Comparison of ENCODE assay signal across 21 cellular contexts in genomic region chr5:179228341-179229121, GRCh38.
DNase-seq lines count a peak whose midpoint lies in the region; ATAC-seq and TF ChIP-seq lines count a peak whose summit lies in the region.
"Had no signal": no experiment of that assay in that cellular context is flagged by ENCODE, and none has a peak within 500 bp of the region (broad histone marks: within the 10 kb centered on the region; RNA-seq: fewer than 3 reads in every experiment).

No MANE protein-coding gene starts in this region.

- DNase-seq in activated naive CD4-positive, alpha-beta T cell treated with anti-CD3 and anti-CD28 coated beads, Interleukin-2, amount 10 ng/mL, durations not matched to agents 7 days and 5 days: peak; percentile 16
- no peak for DNase-seq in activated naive CD4-positive, alpha-beta T cell treated with anti-CD3 and anti-CD28 coated beads for 36 hours
- DNase-seq in amniotic epithelial cell (ENCODE audit: low read depth) (peak; percentile 11), right lobe of liver (peak in 2 of 3 donors; percentile 35 to 41), type B pancreatic cell (ENCODE audit: extremely low spot score, unreplicated experiment) (peak; percentile 50), A172 (ENCODE audit: low spot score) (no peak)
- DNase-seq in activated T-cell treated with anti-CD3 and anti-CD28 coated beads, Interleukin-2, amount 50 U/mL, for 4 hours: no peak
- DNase-seq: activated CD4-positive, CD25-positive, alpha-beta regulatory T cell; activated naive CD4-positive, alpha-beta T cell treated with anti-CD3 and anti-CD28 coated beads, Interleukin-2, amount 50 U/mL, for 16 hours; CD4-positive, alpha-beta memory T cell; dermis blood vessel endothelial cell; EL; midbrain; NCI-H1092; stimulated activated naive B cell treated with anti-CD40 and anti-IgM and Interleukin-4, amounts not matched to agents 10 μg/mL and 1 μg/mL and 100 μg/mL, for 72 hours; T-helper 1 cell had no signal

- H3K9me3 ChIP-seq in right lobe of liver: no peaks in the 10 kb centered on the region
- H3K9me3 ChIP-seq: esophagus muscularis mucosa, uterus had no signal

- H3K27ac ChIP-seq in right lobe of liver: no peak overlapping the region
- H3K27ac ChIP-seq: esophagus muscularis mucosa, HL-60, RWPE1 had no signal

- ATAC-seq in right lobe of liver: peak in 2 of 4 donors; percentile 13 to 14
- no peak for ATAC-seq in HG03196 (IDR thresholded peaks at IDR 0.05; ENCODE audit: unreplicated experiment)
- no peak for ATAC-seq in activated T-cell treated with anti-CD3 and anti-CD28 coated beads, Interleukin-2, amount 50 U/mL, for 4 hours
- ATAC-seq: stimulated activated naive B cell treated with anti-CD40 and anti-IgM and Interleukin-4, amounts not matched to agents 10 μg/mL and 1 μg/mL and 100 μg/mL, for 72 hours had no signal

- H3K4me3 ChIP-seq in right lobe of liver: no peak overlapping the region
- H3K4me3 ChIP-seq: esophagus muscularis mucosa, uterus had no signal

- CTCF ChIA-PET in activated naive CD4-positive, alpha-beta T cell treated with anti-CD3 and anti-CD28 coated beads, Interleukin-2, amount 10 ng/mL, durations not matched to agents 7 days and 5 days (lab: Charles Lee): no interaction called here
- CTCF ChIA-PET in activated naive CD4-positive, alpha-beta T cell treated with anti-CD3 and anti-CD28 coated beads for 36 hours (lab: Charles Lee): no interaction called here

- H3K4me1 ChIP-seq in right lobe of liver: no peaks in the 10 kb centered on the region
- H3K4me1 ChIP-seq: uterus had no signal

- H3K9me3 Mint-ChIP-seq in activated naive CD4-positive, alpha-beta T cell treated with anti-CD3 and anti-CD28 coated beads, Interleukin-2, amount 10 ng/mL, durations not matched to agents 7 days and 5 days: peaks cover 13% of the 10 kb centered on the region
- peaks cover 14% of the 10 kb centered on the region for H3K9me3 Mint-ChIP-seq in activated naive CD4-positive, alpha-beta T cell treated with anti-CD3 and anti-CD28 coated beads for 36 hours
- H3K9me3 Mint-ChIP-seq in type B pancreatic cell: peaks cover 9% of the 10 kb centered on the region
- H3K9me3 Mint-ChIP-seq in activated T-cell treated with anti-CD3 and anti-CD28 coated beads, Interleukin-2, amount 50 U/mL, for 4 hours: peaks cover 5% of the 10 kb centered on the region

- no peak overlapping the region for H3K27ac Mint-ChIP-seq in activated naive CD4-positive, alpha-beta T cell treated with anti-CD3 and anti-CD28 coated beads, Interleukin-2, amount 10 ng/mL, durations not matched to agents 7 days and 5 days
- H3K27ac Mint-ChIP-seq in activated naive CD4-positive, alpha-beta T cell treated with anti-CD3 and anti-CD28 coated beads for 36 hours: no peak overlapping the region
- no peak overlapping the region for H3K27ac Mint-ChIP-seq in type B pancreatic cell
- H3K27ac Mint-ChIP-seq: CD4-positive, alpha-beta memory T cell; stimulated activated naive B cell treated with anti-CD40 and anti-IgM and Interleukin-4, amounts not matched to agents 10 μg/mL and 1 μg/mL and 100 μg/mL, for 72 hours had no signal

- H3K27me3 ChIP-seq in right lobe of liver: no peaks in the 10 kb centered on the region
- H3K27me3 ChIP-seq: esophagus muscularis mucosa, uterus had no signal

- H3K4me1 Mint-ChIP-seq in activated naive CD4-positive, alpha-beta T cell treated with anti-CD3 and anti-CD28 coated beads, Interleukin-2, amount 10 ng/mL, durations not matched to agents 7 days and 5 days: no peaks in the 10 kb centered on the region
- H3K4me1 Mint-ChIP-seq in activated naive CD4-positive, alpha-beta T cell treated with anti-CD3 and anti-CD28 coated beads for 36 hours (ENCODE audit: low read depth): no peaks in the 10 kb centered on the region
- H3K4me1 Mint-ChIP-seq in type B pancreatic cell (ENCODE audit: unreplicated experiment): peaks cover 4% of the 10 kb centered on the region
- no peaks in the 10 kb centered on the region for H3K4me1 Mint-ChIP-seq in activated T-cell treated with anti-CD3 and anti-CD28 coated beads, Interleukin-2, amount 50 U/mL, for 4 hours (ENCODE audit: low read depth)
- H3K4me1 Mint-ChIP-seq: CD4-positive, alpha-beta memory T cell; stimulated activated naive B cell treated with anti-CD40 and anti-IgM and Interleukin-4, amounts not matched to agents 10 μg/mL and 1 μg/mL and 100 μg/mL, for 72 hours had no signal

- TF ChIP-seq CTCF in right lobe of liver (IDR thresholded peaks at IDR 0.05) (no peak), type B pancreatic cell (conservative IDR thresholded peaks at IDR 0.05) (no peak)

- no peaks in the 10 kb centered on the region for H3K36me3 ChIP-seq in right lobe of liver
- H3K36me3 ChIP-seq: esophagus muscularis mucosa, uterus had no signal

- intact Hi-C loops in activated naive CD4-positive, alpha-beta T cell treated with anti-CD3 and anti-CD28 coated beads for 36 hours (cut with micrococcal nuclease): no loop called here
- intact Hi-C loops in right lobe of liver (cut with DNase I): no loop called here

- H3K27me3 Mint-ChIP-seq in activated naive CD4-positive, alpha-beta T cell treated with anti-CD3 and anti-CD28 coated beads, Interleukin-2, amount 10 ng/mL, durations not matched to agents 7 days and 5 days: no peaks in the 10 kb centered on the region
- H3K27me3 Mint-ChIP-seq in activated naive CD4-positive, alpha-beta T cell treated with anti-CD3 and anti-CD28 coated beads for 36 hours (ENCODE audit: low read depth): no peaks in the 10 kb centered on the region
- H3K27me3 Mint-ChIP-seq in type B pancreatic cell: no peaks in the 10 kb centered on the region
- no peaks in the 10 kb centered on the region for H3K27me3 Mint-ChIP-seq in activated T-cell treated with anti-CD3 and anti-CD28 coated beads, Interleukin-2, amount 50 U/mL, for 4 hours (ENCODE audit: low read depth)
- H3K27me3 Mint-ChIP-seq: stimulated activated naive B cell treated with anti-CD40 and anti-IgM and Interleukin-4, amounts not matched to agents 10 μg/mL and 1 μg/mL and 100 μg/mL, for 72 hours had no signal

- TF ChIP-seq POLR2A in right lobe of liver (IDR thresholded peaks at IDR 0.05): no peak

- H3K4me3 Mint-ChIP-seq in activated naive CD4-positive, alpha-beta T cell treated with anti-CD3 and anti-CD28 coated beads, Interleukin-2, amount 10 ng/mL, durations not matched to agents 7 days and 5 days: no peak overlapping the region
- no peak overlapping the region for H3K4me3 Mint-ChIP-seq in activated naive CD4-positive, alpha-beta T cell treated with anti-CD3 and anti-CD28 coated beads for 36 hours
- no peak overlapping the region for H3K4me3 Mint-ChIP-seq in type B pancreatic cell
- no peak overlapping the region for H3K4me3 Mint-ChIP-seq in activated T-cell treated with anti-CD3 and anti-CD28 coated beads, Interleukin-2, amount 50 U/mL, for 4 hours
- H3K4me3 Mint-ChIP-seq: CD4-positive, alpha-beta memory T cell; stimulated activated naive B cell treated with anti-CD40 and anti-IgM and Interleukin-4, amounts not matched to agents 10 μg/mL and 1 μg/mL and 100 μg/mL, for 72 hours had no signal

- WGBS in right lobe of liver (ENCODE audit: insufficient coverage, low coverage, low lambda C conversion rate, missing lambda C conversion rate): no CpG with 5 or more reads among the region's 20 CpGs

- H3K36me3 Mint-ChIP-seq in activated naive CD4-positive, alpha-beta T cell treated with anti-CD3 and anti-CD28 coated beads, Interleukin-2, amount 10 ng/mL, durations not matched to agents 7 days and 5 days: no peaks in the 10 kb centered on the region
- no peaks in the 10 kb centered on the region for H3K36me3 Mint-ChIP-seq in activated naive CD4-positive, alpha-beta T cell treated with anti-CD3 and anti-CD28 coated beads for 36 hours (ENCODE audit: low read depth)
- no peaks in the 10 kb centered on the region for H3K36me3 Mint-ChIP-seq in type B pancreatic cell
- H3K36me3 Mint-ChIP-seq in activated T-cell treated with anti-CD3 and anti-CD28 coated beads, Interleukin-2, amount 50 U/mL, for 4 hours (ENCODE audit: insufficient read depth): no peaks in the 10 kb centered on the region

Comparison
In these comparisons a context has a peak if more than half of its experiments do, and no peak if none do; other contexts are left out.
1. DNase-seq: peak in activated naive CD4-positive, alpha-beta T cell treated with anti-CD3 and anti-CD28 coated beads, Interleukin-2, amount 10 ng/mL, durations not matched to agents 7 days and 5 days (single experiment), amniotic epithelial cell (single experiment), right lobe of liver (2 of 3) and type B pancreatic cell (single experiment); none in activated naive CD4-positive, alpha-beta T cell treated with anti-CD3 and anti-CD28 coated beads for 36 hours (single experiment), A172 (single experiment) and activated T-cell treated with anti-CD3 and anti-CD28 coated beads, Interleukin-2, amount 50 U/mL, for 4 hours (single experiment).